Comparison of ENCODE assay signal across 7 cellular contexts in genomic region chr3:8198605-8199004, GRCh38.
"Had no signal": no experiment of that assay in that cellular context is flagged by ENCODE, and none has a peak within 500 bp of the region (broad histone marks: within the 10 kb centered on the region; RNA-seq: fewer than 3 reads in every experiment).

No MANE protein-coding gene starts in this region.

- FAIRE-seq: G401.6, GM12891, GM12892, GM18507, GM19239 had no signal

- DNase-seq: GDM1, GF-D8 had no signal
